8 cellular contexts compared by ENCODE assay signal in genomic region chr6:151379933-151380847, GRCh38. TPM values are rescaled to one million over a fixed set of nuclear protein-coding genes. Genes with fewer than 3 reads are reported as not detected.
DNase-seq lines count a peak whose midpoint lies in the region; ATAC-seq and TF ChIP-seq lines count a peak whose summit lies in the region.

No MANE protein-coding gene starts in this region.

- peaks cover 78% of the 10 kb centered on the region for H3K4me1 Mint-ChIP-seq in activated naive CD4-positive, alpha-beta T cell treated with anti-CD3 and anti-CD28 coated beads, Interleukin-2, amount 10 ng/mL, durations not matched to agents 7 days and 5 days

- DNase-seq in Ammon's horn (ENCODE audit: low spot score), result peak; percentile 27
- peak; percentile 60 for DNase-seq in activated naive CD4-positive, alpha-beta T cell treated with anti-CD3 and anti-CD28 coated beads, Interleukin-2, amount 10 ng/mL, durations not matched to agents 7 days and 5 days
- DNase-seq in mucosa of descending colon, result no peak
- DNase-seq in NCI-H510A (lab: John Stamatoyannopoulos, UW), result no peak
- DNase-seq in NCI-H2196 treated with DMSO at 0.1 percent for 48 hours (lab: John Stamatoyannopoulos, UW; ENCODE audit: unreplicated experiment), result no peak
- DNase-seq in NCI-H1092 (lab: John Stamatoyannopoulos, UW), result no peak

- H3K4me3 ChIP-seq in mucosa of descending colon, result no peak overlapping the region

- no peaks in the 10 kb centered on the region for H3K36me3 ChIP-seq in mucosa of descending colon (ENCODE audit: low read depth)

- no peaks in the 10 kb centered on the region for H3K9me3 Mint-ChIP-seq in activated naive CD4-positive, alpha-beta T cell treated with anti-CD3 and anti-CD28 coated beads, Interleukin-2, amount 10 ng/mL, durations not matched to agents 7 days and 5 days

- no peak for TF ChIP-seq CTCF in mucosa of descending colon (IDR thresholded peaks at IDR 0.05)

- no peaks in the 10 kb centered on the region for H3K9me3 ChIP-seq in mucosa of descending colon

- peaks cover 28% of the 10 kb centered on the region for H3K36me3 Mint-ChIP-seq in activated naive CD4-positive, alpha-beta T cell treated with anti-CD3 and anti-CD28 coated beads, Interleukin-2, amount 10 ng/mL, durations not matched to agents 7 days and 5 days

- no peaks in the 10 kb centered on the region for H3K4me1 ChIP-seq in mucosa of descending colon (ENCODE audit: low read depth)

- intact Hi-C loops in mucosa of descending colon (cut with DNase I, micrococcal nuclease), result no loop called here

- peak overlapping the region; percentile 99 for H3K27ac Mint-ChIP-seq in activated naive CD4-positive, alpha-beta T cell treated with anti-CD3 and anti-CD28 coated beads, Interleukin-2, amount 10 ng/mL, durations not matched to agents 7 days and 5 days

- peak; percentile 40 for ATAC-seq in GM19328 (IDR thresholded peaks at IDR 0.05; ENCODE audit: unreplicated experiment)
- ATAC-seq in HG03342 (IDR thresholded peaks at IDR 0.05; ENCODE audit: unreplicated experiment), result peak; percentile 59
- ATAC-seq in mucosa of descending colon, result peak; percentile 76

- no peaks in the 10 kb centered on the region for H3K27me3 Mint-ChIP-seq in activated naive CD4-positive, alpha-beta T cell treated with anti-CD3 and anti-CD28 coated beads, Interleukin-2, amount 10 ng/mL, durations not matched to agents 7 days and 5 days

- H3K4me3 Mint-ChIP-seq in activated naive CD4-positive, alpha-beta T cell treated with anti-CD3 and anti-CD28 coated beads, Interleukin-2, amount 10 ng/mL, durations not matched to agents 7 days and 5 days, result peak overlapping the region; percentile 80

- CTCF ChIA-PET in activated naive CD4-positive, alpha-beta T cell treated with anti-CD3 and anti-CD28 coated beads, Interleukin-2, amount 10 ng/mL, durations not matched to agents 7 days and 5 days (lab: Charles Lee), result interaction anchor here (0.7 to 0.8 kb wide), 3 partner anchors 9 to 379 kb away, joined by 3 to 4 read pairs (median 3); no protein-coding TSS in a partner anchor

RNA-seq across cellular contexts. Expression of gene ZBTB2, which starts 11.2 kb away (rescaled TPM):
- total RNA-seq in mucosa of descending colon, result 10 to 100 TPM in 2 of 3 donors, 1 to 10 TPM in 1; 8.1 to 13.3 (median 11.0) TPM

Comparison
In these comparisons a context has a peak if more than half of its experiments do, and no peak if none do; other contexts are left out.
1. DNase-seq: peak in Ammon's horn (single experiment) and activated naive CD4-positive, alpha-beta T cell treated with anti-CD3 and anti-CD28 coated beads, Interleukin-2, amount 10 ng/mL, durations not matched to agents 7 days and 5 days (single experiment); none in mucosa of descending colon (0 of 3), NCI-H510A (single experiment), NCI-H2196 treated with DMSO at 0.1 percent for 48 hours (single experiment) and NCI-H1092 (single experiment).
2. Peak in every context shown above with its lines, with median percentiles within 50 percentile points of each other: ATAC-seq.